1 cellular context compared by ENCODE assay signal in the genomic region with DNA sequence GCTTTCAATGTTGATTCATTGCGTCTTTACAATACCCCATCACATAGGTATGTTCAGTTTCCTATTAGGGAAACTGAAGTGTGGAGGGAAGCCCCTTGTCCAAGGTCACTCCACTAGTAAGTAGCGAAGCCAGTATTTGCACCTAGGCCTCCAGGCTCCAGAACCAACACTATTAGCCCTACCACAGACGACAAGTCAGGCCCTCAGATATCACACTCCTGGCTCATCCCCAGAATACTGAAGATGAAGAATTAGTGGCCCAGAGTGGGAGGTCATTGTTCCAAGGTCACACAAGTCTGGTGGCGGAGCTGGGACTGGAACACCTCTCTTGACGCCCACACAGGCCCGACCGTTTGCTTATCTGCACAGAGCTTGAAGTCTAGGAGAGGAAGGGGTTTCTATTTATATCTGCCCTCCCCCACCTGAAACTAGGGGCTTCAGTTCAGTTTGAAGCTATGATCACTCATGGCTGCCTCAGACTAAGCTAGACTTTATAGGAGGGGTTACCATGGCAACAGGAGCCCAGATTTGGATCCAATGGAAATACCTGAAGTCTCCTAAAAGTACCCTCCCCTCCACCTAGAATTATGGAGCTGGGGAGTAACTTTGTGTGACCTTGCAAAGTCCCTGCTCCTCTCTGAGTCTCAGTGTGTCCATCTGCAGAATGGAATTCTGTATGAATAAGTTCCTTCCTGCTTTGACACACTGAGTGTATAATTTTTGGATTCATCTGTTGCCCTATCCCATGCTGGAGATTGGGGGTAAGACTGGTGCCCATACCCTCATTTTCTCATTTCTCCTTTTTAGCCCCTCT.
TF ChIP-seq lines count a peak whose summit lies in the region.

No MANE protein-coding gene starts in this region.

TF ChIP-seq in WTC11, 78 proteins besides CTCF, POLR2A, EP300 and RAD21 (continued from another document):
- TF ChIP-seq, protein P1, sequence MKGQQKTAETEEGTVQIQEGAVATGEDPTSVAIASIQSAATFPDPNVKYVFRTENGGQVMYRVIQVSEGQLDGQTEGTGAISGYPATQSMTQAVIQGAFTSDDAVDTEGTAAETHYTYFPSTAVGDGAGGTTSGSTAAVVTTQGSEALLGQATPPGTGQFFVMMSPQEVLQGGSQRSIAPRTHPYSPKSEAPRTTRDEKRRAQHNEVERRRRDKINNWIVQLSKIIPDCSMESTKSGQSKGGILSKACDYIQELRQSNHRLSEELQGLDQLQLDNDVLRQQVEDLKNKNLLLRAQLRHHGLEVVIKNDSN (CRISPR knock-in tag; IDR thresholded peaks at IDR 0.05) = no peak
- TF ChIP-seq, protein P2, sequence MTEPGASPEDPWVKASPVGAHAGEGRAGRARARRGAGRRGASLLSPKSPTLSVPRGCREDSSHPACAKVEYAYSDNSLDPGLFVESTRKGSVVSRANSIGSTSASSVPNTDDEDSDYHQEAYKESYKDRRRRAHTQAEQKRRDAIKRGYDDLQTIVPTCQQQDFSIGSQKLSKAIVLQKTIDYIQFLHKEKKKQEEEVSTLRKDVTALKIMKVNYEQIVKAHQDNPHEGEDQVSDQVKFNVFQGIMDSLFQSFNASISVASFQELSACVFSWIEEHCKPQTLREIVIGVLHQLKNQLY (CRISPR knock-in tag; IDR thresholded peaks at IDR 0.05) = no peak
- TF ChIP-seq, protein P3, sequence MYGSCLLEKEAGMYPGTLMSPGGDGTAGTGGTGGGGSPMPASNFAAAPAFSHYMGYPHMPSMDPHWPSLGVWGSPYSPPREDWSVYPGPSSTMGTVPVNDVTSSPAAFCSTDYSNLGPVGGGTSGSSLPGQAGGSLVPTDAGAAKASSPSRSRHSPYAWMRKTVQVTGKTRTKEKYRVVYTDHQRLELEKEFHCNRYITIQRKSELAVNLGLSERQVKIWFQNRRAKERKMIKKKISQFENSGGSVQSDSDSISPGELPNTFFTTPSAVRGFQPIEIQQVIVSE (CRISPR knock-in tag; IDR thresholded peaks at IDR 0.05; ENCODE audit: borderline replicate concordance) = no peak
- TF ChIP-seq, protein P4, sequence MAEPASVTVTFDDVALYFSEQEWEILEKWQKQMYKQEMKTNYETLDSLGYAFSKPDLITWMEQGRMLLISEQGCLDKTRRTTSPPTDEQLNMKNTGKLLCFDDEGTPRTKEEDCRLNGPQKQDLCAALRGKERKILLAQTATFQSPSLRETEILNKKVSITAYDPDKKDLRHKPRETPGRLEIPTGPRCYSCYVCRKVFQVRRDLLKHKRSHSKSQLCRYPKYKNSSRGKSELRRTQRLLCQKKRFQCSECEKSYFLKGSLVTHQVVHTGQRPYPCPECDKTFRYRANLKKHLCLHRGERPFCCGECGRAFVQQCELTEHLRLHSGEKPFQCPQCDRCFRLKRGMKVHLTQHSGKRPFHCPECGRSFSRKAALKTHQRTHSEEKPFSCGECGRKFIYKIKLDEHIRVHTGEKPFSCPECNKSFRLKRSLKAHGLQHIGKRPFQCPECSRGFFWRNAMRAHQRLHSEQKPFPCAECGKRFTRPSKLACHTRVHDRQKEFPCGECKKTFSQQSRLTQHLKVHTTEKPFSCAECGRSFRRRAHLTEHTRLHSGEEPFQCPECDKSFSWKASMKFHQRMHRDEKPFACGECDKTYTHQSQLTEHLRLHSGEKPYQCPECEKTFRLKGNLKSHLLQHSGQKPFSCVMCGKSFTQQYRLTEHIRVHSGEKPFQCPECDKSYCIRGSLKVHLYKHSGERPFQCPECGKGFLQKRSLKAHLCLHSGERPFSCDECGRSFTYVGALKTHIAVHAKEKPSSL (CRISPR knock-in tag; conservative IDR thresholded peaks at IDR 0.05) = no peak
